In genomic region chr3:4825572-4826236, GRCh38 we compare ENCODE assay signal across 7 cellular contexts.
DNase-seq lines count a peak whose midpoint lies in the region; ATAC-seq and TF ChIP-seq lines count a peak whose summit lies in the region.

No MANE protein-coding gene starts in this region.

- H3K79me2 ChIP-seq in PC-3 (ENCODE audit: low read length): no peaks in the 10 kb centered on the region

- DNase-seq in PC-3: no peak
- no peak for DNase-seq in ascending aorta (ENCODE audit: low spot score in 2 of 2)
- DNase-seq in left lobe of liver (ENCODE audit: low spot score): no peak
- DNase-seq in suprapubic skin (ENCODE audit: low spot score in 2 of 2): no peak
- no peak for DNase-seq in NCI-H748 treated with DMSO at 0.1 percent for 48 hours (lab: John Stamatoyannopoulos, UW)
- no peak for DNase-seq in NCI-H2227 (lab: John Stamatoyannopoulos, UW; ENCODE audit: unreplicated experiment)
- no peak for DNase-seq in NCI-H1105 (lab: John Stamatoyannopoulos, UW)

- POLR2A ChIA-PET in PC-3 (lab: Charles Lee; ENCODE audit: unreplicated experiment): interaction anchor here (0.7 kb wide), 1 partner anchor 156 kb away, joined by 4 read pairs; no protein-coding TSS in a partner anchor

- BruUV-seq in PC-3 (replicated peaks; lab: Mats Ljungman, UMichigan): no TSS peak

- peak overlapping the region; percentile 87 for H3K27ac ChIP-seq in PC-3 (ENCODE audit: low read length)
- peak overlapping the region; percentile 74 to 81 for H3K27ac ChIP-seq in ascending aorta
- peak overlapping the region; percentile 65 for H3K27ac ChIP-seq in suprapubic skin

- H3K9me2 ChIP-seq in PC-3 (replicated peaks; ENCODE audit: low read length): no peaks in the 10 kb centered on the region

- no peak overlapping the region for H2AFZ ChIP-seq in PC-3 (ENCODE audit: low read length)

- intact Hi-C loops in PC-3 (cut with micrococcal nuclease): loop anchor here (2.0 to 5.0 kb wide), 3 partner anchors 62 to 103 kb away; no protein-coding TSS in a partner anchor
- intact Hi-C loops in ascending aorta (cut with DNase I): loop anchor here (2.0 to 5.0 kb wide), 4 partner anchors 73 to 201 kb away; no protein-coding TSS in a partner anchor

- peak overlapping the region; percentile 56 for H3K9ac ChIP-seq in PC-3 (ENCODE audit: low read length)

- peaks cover 57% of the 10 kb centered on the region for H3K4me1 ChIP-seq in PC-3 (ENCODE audit: insufficient read depth, low read length)
- peaks cover 7 to 31% of the 10 kb centered on the region in 2 donors for H3K4me1 ChIP-seq in ascending aorta
- H3K4me1 ChIP-seq in suprapubic skin: peaks cover 59% of the 10 kb centered on the region

- peaks cover 5% of the 10 kb centered on the region; the same call in 1 of the 2 replicates for H3K36me3 ChIP-seq in PC-3 (ENCODE audit: low read depth, low read length)
- peaks cover 7 to 19% of the 10 kb centered on the region in 2 donors for H3K36me3 ChIP-seq in ascending aorta
- H3K36me3 ChIP-seq in suprapubic skin: no peaks in the 10 kb centered on the region

- no peak for TF ChIP-seq EP300 in suprapubic skin (IDR thresholded peaks at IDR 0.05)

- CTCF ChIA-PET in PC-3 (lab: Charles Lee): interaction anchor here (0.5 kb wide), 1 partner anchor 153 kb away, joined by 3 read pairs; no protein-coding TSS in a partner anchor

- TF ChIP-seq POLR2A in suprapubic skin (IDR thresholded peaks at IDR 0.05): no peak

- 36% methylated on average over 12 of the region's 12 CpGs for WGBS in suprapubic skin

- H3K4me3 ChIP-seq in PC-3 (ENCODE audit: low read length) (no peak overlapping the region), ascending aorta (no peak overlapping the region), suprapubic skin (no peak overlapping the region)

- no peak; the same call in 1 of the 2 replicates for ATAC-seq in PC-3
- ATAC-seq in left lobe of liver: peak; percentile 76

- H3K27me3 ChIP-seq in PC-3 (ENCODE audit: low read length): no peaks in the 10 kb centered on the region
- H3K27me3 ChIP-seq in ascending aorta: no peaks in the 10 kb centered on the region
- H3K27me3 ChIP-seq in suprapubic skin: no peaks in the 10 kb centered on the region

- H4K20me1 ChIP-seq in PC-3 (ENCODE audit: low read length): no peaks in the 10 kb centered on the region

- TF ChIP-seq CTCF in PC-3 (conservative IDR thresholded peaks at IDR 0.05; ENCODE audit: low read depth, low read length) (no peak), ascending aorta (IDR thresholded peaks at IDR 0.05) (no peak), suprapubic skin (IDR thresholded peaks at IDR 0.05) (no peak)

- peak overlapping the region; percentile 61 for H3K4me2 ChIP-seq in PC-3 (ENCODE audit: low read length)

- H3K9me3 ChIP-seq in PC-3 (ENCODE audit: low read length) (no peaks in the 10 kb centered on the region), ascending aorta (no peaks in the 10 kb centered on the region), suprapubic skin (no peaks in the 10 kb centered on the region)

- H3F3A ChIP-seq in PC-3 (ENCODE audit: low read length, unreplicated experiment): peaks cover 3% of the 10 kb centered on the region
